In genomic region chr4:2402053-2402452, GRCh38 we compare ENCODE assay signal across 9 cellular contexts. TPM values are rescaled to one million over a fixed set of nuclear protein-coding genes. Genes with fewer than 3 reads are reported as not detected.
A peak's percentile ranks its signal among the peaks of the same experiment; 100 is the strongest.
DNase-seq lines count a peak whose midpoint lies in the region; ATAC-seq and TF ChIP-seq lines count a peak whose summit lies in the region.
"Had no signal": no experiment of that assay in that cellular context is flagged by ENCODE, and none has a peak within 500 bp of the region (broad histone marks: within the 10 kb centered on the region; RNA-seq: fewer than 3 reads in every experiment).

No MANE protein-coding gene starts in this region.

- H3K4me1 ChIP-seq in heart right ventricle = peaks cover 3 to 25% (median 17%) of the 10 kb centered on the region in 9 donors

- TF ChIP-seq CTCF in C4-2B (conservative IDR thresholded peaks at IDR 0.05) = no peak
- no peak for TF ChIP-seq CTCF in heart right ventricle (IDR thresholded peaks at IDR 0.05)

- no peaks in the 10 kb centered on the region for H3K36me3 ChIP-seq in heart right ventricle

- H3K27ac ChIP-seq in C4-2B (peak overlapping the region; percentile 30), heart right ventricle (peak overlapping the region in 1 of 10 donors; percentile 6)
- H3K27ac ChIP-seq: epithelial cell of prostate had no signal

- intact Hi-C loops in heart right ventricle (cut with DNase I) = loop anchor here in 1 of 10 donors (10.0 kb wide), 1 partner anchor 127 kb away; no protein-coding TSS in a partner anchor

- peaks cover 23% of the 10 kb centered on the region for H3K4me1 Mint-ChIP-seq in activated naive CD8-positive, alpha-beta T cell (ENCODE audit: low read depth)

- H3K4me3 ChIP-seq in heart right ventricle = peak overlapping the region in 9 of 10 donors; percentile 5 to 46 (median 30)

- H3K27me3 Mint-ChIP-seq in activated naive CD8-positive, alpha-beta T cell = no peaks in the 10 kb centered on the region

- H3K9me3 Mint-ChIP-seq in activated naive CD8-positive, alpha-beta T cell (ENCODE audit: low read depth) = no peaks in the 10 kb centered on the region

- ATAC-seq in heart right ventricle (peak; percentile 70 to 90 (median 83)), HG03520 (IDR thresholded peaks at IDR 0.05; ENCODE audit: unreplicated experiment) (no peak), HG03045 (IDR thresholded peaks at IDR 0.05; ENCODE audit: unreplicated experiment) (no peak)

- DNase-seq in NCI-H1105 treated with DMSO at 0.1 percent for 48 hours (lab: John Stamatoyannopoulos, UW) = peak; percentile 69
- DNase-seq in heart right ventricle = peak; percentile 57 to 65
- peak; percentile 54 for DNase-seq in pons (ENCODE audit: low spot score)
- no peak for DNase-seq in DMS153 treated with DMSO at 0.1 percent for 48 hours (lab: John Stamatoyannopoulos, UW; ENCODE audit: unreplicated experiment)

- no peak overlapping the region for H3K27ac Mint-ChIP-seq in activated naive CD8-positive, alpha-beta T cell

- H3K9me3 ChIP-seq in heart right ventricle = no peaks in the 10 kb centered on the region

- H3K27me3 ChIP-seq in heart right ventricle = peaks cover 0 to 24% (median 0%) of the 10 kb centered on the region in 7 donors

- H3K36me3 Mint-ChIP-seq in activated naive CD8-positive, alpha-beta T cell = no peaks in the 10 kb centered on the region

- WGBS in heart right ventricle, 2 donors = 3% methylated on average over 15 of the region's 15 CpGs

- peak overlapping the region; percentile 77 for H3K4me3 Mint-ChIP-seq in activated naive CD8-positive, alpha-beta T cell

RNA-seq across cellular contexts. Expression of gene ZFYVE28, which starts 16.4 kb away (rescaled TPM):
- total RNA-seq in heart right ventricle = 1 to 10 TPM; 2.3 to 9.9 (median 3.3) TPM
- polyA plus RNA-seq in heart right ventricle = 1 to 10 TPM; 3.3 to 6.3 TPM

RNA-seq across cellular contexts. Expression of gene CFAP99, which starts 16.7 kb away (rescaled TPM):
- not detected for total RNA-seq in heart right ventricle
- polyA plus RNA-seq in heart right ventricle = not detected

Comparison
In these comparisons a context has a peak if more than half of its experiments do, and no peak if none do; other contexts are left out.
1. ATAC-seq: peak in heart right ventricle (8 of 8); none in HG03520 (single experiment) and HG03045 (single experiment).